ENCODE assay signal across 1 cellular context in genomic region chr10:57018452-57018851, GRCh38.
TF ChIP-seq lines count a peak whose summit lies in the region.

No MANE protein-coding gene starts in this region.

TF ChIP-seq in H1, 55 proteins besides CTCF, POLR2A, EP300 and RAD21 (continued from another document):
- TF ChIP-seq CHD7 (IDR thresholded peaks at IDR 0.05; ENCODE audit: insufficient replicate concordance, low read length) (peak; percentile 33), E2F6 (IDR thresholded peaks at IDR 0.05) (no peak), HDAC2 (IDR thresholded peaks at IDR 0.05; ENCODE audit: borderline replicate concordance in 1 of 2, low read depth in 2 of 2, low read length in 2 of 2) (peak in 1 of 2 experiments; percentile 13; a peak in 1 of 4 replicates), RNF2 (IDR thresholded peaks at IDR 0.05; ENCODE audit: borderline replicate concordance, low read depth, low read length, missing control alignments, poor library complexity, severe bottlenecking) (no peak), CHD2 (IDR thresholded peaks at IDR 0.05; ENCODE audit: low read length) (no peak), POU5F1 (IDR thresholded peaks at IDR 0.05; ENCODE audit: low read depth, low read length) (peak; percentile 78; the same call in 1 of the 2 replicates)
TF ChIP-seq in H1: peak in this region for 3.
